ENCODE assay signal across 8 cellular contexts in the genomic region with DNA sequence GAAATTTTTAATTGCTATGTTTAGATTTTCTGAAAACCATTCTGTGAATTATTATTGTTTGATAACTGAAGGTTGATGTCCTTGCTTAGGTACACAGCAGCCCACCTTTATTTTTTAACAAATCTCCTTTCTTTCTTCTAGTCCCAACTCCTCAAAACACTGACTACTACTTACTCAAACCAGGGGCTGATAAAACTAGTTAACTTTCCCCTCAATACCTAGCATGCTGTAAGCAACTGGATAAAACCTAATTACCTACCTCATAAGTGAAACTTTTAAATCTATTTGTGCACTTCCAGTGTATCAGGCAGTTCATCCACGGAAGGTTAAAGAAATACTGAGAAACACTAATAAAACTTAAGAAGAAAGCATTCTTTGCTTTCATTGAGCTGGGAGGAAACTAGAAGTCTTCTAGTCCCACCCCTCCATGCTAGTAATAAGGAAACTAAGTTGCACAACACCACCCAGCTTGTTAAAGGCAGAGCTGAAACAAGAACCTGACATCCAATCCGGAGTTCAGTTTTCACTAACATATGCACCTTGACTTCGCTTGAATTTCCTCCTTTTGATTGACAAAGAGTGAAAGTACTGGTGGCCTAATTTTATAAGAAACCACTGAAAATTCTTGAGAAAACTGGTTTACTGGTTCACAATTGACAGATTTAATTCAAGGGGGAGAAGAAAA.
DNase-seq lines count a peak whose midpoint lies in the region; ATAC-seq, FAIRE-seq and TF ChIP-seq lines count a peak whose summit lies in the region.

No MANE protein-coding gene starts in this region.

- H3K4me3 ChIP-seq in pancreas (no peak overlapping the region), adrenal gland (no peak overlapping the region)

- intact Hi-C loops in pancreas (cut with DNase I) (no loop called here), adrenal gland (cut with DNase I) (no loop called here)

- no peaks in the 10 kb centered on the region for H3K36me3 ChIP-seq in pancreas
- no peaks in the 10 kb centered on the region for H3K36me3 ChIP-seq in adrenal gland (replicated peaks in 1 of 2)

- peaks cover 22% of the 10 kb centered on the region for H3K4me1 Mint-ChIP-seq in activated naive CD8-positive, alpha-beta T cell treated with anti-CD3 and anti-CD28 coated beads, Interleukin-2, amount 10 ng/mL, durations not matched to agents 7 days and 5 days

- peaks cover 14% of the 10 kb centered on the region for H3K9me3 Mint-ChIP-seq in activated naive CD8-positive, alpha-beta T cell treated with anti-CD3 and anti-CD28 coated beads, Interleukin-2, amount 10 ng/mL, durations not matched to agents 7 days and 5 days

- no peak for FAIRE-seq in pancreas (lab: Jason Lieb, UNC)

- TF ChIP-seq POLR2A in adrenal gland (IDR thresholded peaks at IDR 0.05): no peak

- TF ChIP-seq CTCF in pancreas (IDR thresholded peaks at IDR 0.05) (no peak), adrenal gland (IDR thresholded peaks at IDR 0.05) (no peak)

- no peak for DNase-seq in activated naive CD8-positive, alpha-beta T cell treated with anti-CD3 and anti-CD28 coated beads, Interleukin-2, amount 10 ng/mL, durations not matched to agents 7 days and 5 days
- DNase-seq in pancreas: peak in 1 of 6 donors; percentile 24
- DNase-seq in adrenal gland: no peak
- DNase-seq in mesenteric fat pad (ENCODE audit: low spot score): no peak
- no peak for DNase-seq in glomerular visceral epithelial cell (ENCODE audit: extremely low spot score)

- H3K27ac ChIP-seq in pancreas (peak overlapping the region in 1 of 4 donors; percentile 24), adrenal gland (no peak overlapping the region)

- no peaks in the 10 kb centered on the region for H3K27me3 Mint-ChIP-seq in activated naive CD8-positive, alpha-beta T cell treated with anti-CD3 and anti-CD28 coated beads, Interleukin-2, amount 10 ng/mL, durations not matched to agents 7 days and 5 days

- WGBS in pancreas, 2 donors: 30 to 32% methylated on average over 3 of the region's 3 CpGs
- 43 to 61% (median 55%) methylated on average over 3 of the region's 3 CpGs for WGBS in adrenal gland, 4 donors

- H3K36me3 Mint-ChIP-seq in activated naive CD8-positive, alpha-beta T cell treated with anti-CD3 and anti-CD28 coated beads, Interleukin-2, amount 10 ng/mL, durations not matched to agents 7 days and 5 days: peaks cover 39% of the 10 kb centered on the region

- H3K9me3 ChIP-seq in pancreas: no peaks in the 10 kb centered on the region
- no peaks in the 10 kb centered on the region for H3K9me3 ChIP-seq in adrenal gland (replicated peaks in 1 of 3)

- no peaks in the 10 kb centered on the region for H3K27me3 ChIP-seq in pancreas
- H3K27me3 ChIP-seq in adrenal gland: no peaks in the 10 kb centered on the region

- H3K4me3 Mint-ChIP-seq in activated naive CD8-positive, alpha-beta T cell treated with anti-CD3 and anti-CD28 coated beads, Interleukin-2, amount 10 ng/mL, durations not matched to agents 7 days and 5 days: peak overlapping the region; percentile 87

- POLR2A ChIA-PET in activated naive CD8-positive, alpha-beta T cell treated with anti-CD3 and anti-CD28 coated beads, Interleukin-2, amount 10 ng/mL, durations not matched to agents 7 days and 5 days (lab: Charles Lee): interaction anchor here (0.8 to 1.7 kb wide), 4 partner anchors 22 to 180 kb away, joined by 3 to 14 read pairs (median 6); partner anchors contain the start of gene TET2

- H3K27ac Mint-ChIP-seq in activated naive CD8-positive, alpha-beta T cell treated with anti-CD3 and anti-CD28 coated beads, Interleukin-2, amount 10 ng/mL, durations not matched to agents 7 days and 5 days: peak overlapping the region; percentile 99

- peak; percentile 96 for ATAC-seq in GM18502 (IDR thresholded peaks at IDR 0.05; ENCODE audit: poor library complexity, unreplicated experiment)
- peak; percentile 98 for ATAC-seq in GM21423 (IDR thresholded peaks at IDR 0.05; ENCODE audit: unreplicated experiment)
- ATAC-seq in HG03575 (IDR thresholded peaks at IDR 0.05; ENCODE audit: extremely low read depth, insufficient number of reproducible peaks, low FRiP score, unreplicated experiment): peak; percentile 99
- peak; percentile 99 for ATAC-seq in activated naive CD8-positive, alpha-beta T cell treated with anti-CD3 and anti-CD28 coated beads, Interleukin-2, amount 10 ng/mL, durations not matched to agents 7 days and 5 days (ENCODE audit: low read depth)
- ATAC-seq in pancreas: peak; percentile 68 to 87 (median 80)

- no peaks in the 10 kb centered on the region for H3K4me1 ChIP-seq in pancreas
- H3K4me1 ChIP-seq in adrenal gland (replicated peaks in 1 of 2): no peaks in the 10 kb centered on the region
